Comparison of ENCODE assay signal across 8 cellular contexts in the genomic region with DNA sequence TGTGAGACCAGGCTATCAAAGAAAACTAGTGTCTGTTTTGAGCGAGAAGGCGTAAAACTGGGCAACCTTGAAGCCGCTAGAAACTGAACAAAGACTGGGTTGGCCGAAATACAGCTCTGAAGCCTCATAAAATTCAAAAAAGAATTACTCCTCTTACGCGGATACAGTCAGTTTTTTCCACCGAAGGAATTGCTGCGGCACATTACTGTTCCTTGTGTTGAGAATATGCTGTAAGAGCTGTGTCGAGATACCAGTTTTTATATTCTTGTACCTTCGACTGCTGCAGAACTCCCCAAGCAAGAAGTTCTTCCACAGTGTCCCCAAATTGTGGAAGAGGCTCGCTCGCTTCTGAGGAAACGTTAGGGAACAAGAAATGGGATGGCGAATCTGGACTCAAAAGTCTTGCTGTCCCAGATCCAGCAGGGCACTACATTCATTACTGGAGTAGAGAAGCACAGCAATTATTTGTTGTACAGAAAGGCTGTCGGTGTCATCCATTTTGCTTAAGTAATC. TPM values are rescaled to one million over a fixed set of nuclear protein-coding genes. Genes with fewer than 3 reads are reported as not detected.
DNase-seq lines count a peak whose midpoint lies in the region; ATAC-seq, FAIRE-seq and TF ChIP-seq lines count a peak whose summit lies in the region.

No MANE protein-coding gene starts in this region.

- H3K27ac ChIP-seq in GM23248, result peak overlapping the region; percentile 93
- peak overlapping the region; percentile 99 for H3K27ac ChIP-seq in Panc1 (ENCODE audit: low read length)

- H3K9ac ChIP-seq in GM23248 (peak overlapping the region; percentile 92), endocrine pancreas (ENCODE audit: control insufficient read depth, insufficient read depth, low read length) (peak overlapping the region; percentile 60)

- intact Hi-C loops in Panc1 (cut with micrococcal nuclease; ENCODE audit: unreplicated experiment), result no loop called here

- H3K9me3 Mint-ChIP-seq in nephron, result no peaks in the 10 kb centered on the region

- WGBS in GM23248 (ENCODE audit: low coverage in 1 of 2, low lambda C conversion rate in 2 of 2, missing lambda C conversion rate in 2 of 2), 2 experiments, result 1 to 2% methylated on average over 15 of the region's 15 CpGs

- H3F3A ChIP-seq in GM23248 (ENCODE audit: insufficient read depth), result peaks cover 25% of the 10 kb centered on the region

- no peak for DNase-seq in D721Med (ENCODE audit: insufficient read length, low spot score)
- DNase-seq in GM23248, result no peak
- DNase-seq in Panc1 (ENCODE audit: low read depth, low spot score), result no peak
- no peak for DNase-seq in G401 (ENCODE audit: low spot score)
- no peak for DNase-seq in SIG-M5 (lab: John Stamatoyannopoulos, UW)
- DNase-seq in stimulated activated naive CD4-positive, alpha-beta T cell treated with Interleukin-2 at 50 U/mL for 16 hours (lab: John Stamatoyannopoulos, UW), result no peak

- peaks cover 12% of the 10 kb centered on the region for H3K36me3 ChIP-seq in GM23248 (ENCODE audit: low read depth)
- peaks cover 21% of the 10 kb centered on the region for H3K36me3 ChIP-seq in Panc1 (ENCODE audit: control insufficient read depth, insufficient read depth, low read length)
- H3K36me3 ChIP-seq in endocrine pancreas (ENCODE audit: control insufficient read depth, insufficient read depth, low read length), result peaks cover under 1% of the 10 kb centered on the region

- in situ Hi-C loops in GM23248 (cut with MboI), result no loop called here
- in situ Hi-C loops in Panc1 (cut with HindIII; ENCODE audit: low pct_unique_long_range_greater_than_20kb, low sequenced_read_pairs), result no loop called here
- in situ Hi-C loops in G401 (cut with HindIII; ENCODE audit: low sequenced_read_pairs), result no loop called here

- H3K4me3 Mint-ChIP-seq in nephron, result peak overlapping the region; percentile 98 to 100 (median 98)

- H3K4me1 ChIP-seq in GM23248 (ENCODE audit: insufficient read depth) (peaks cover 20% of the 10 kb centered on the region), Panc1 (ENCODE audit: control insufficient read depth, insufficient read depth, low read length) (peaks cover 9% of the 10 kb centered on the region; the same call in 1 of the 2 replicates), endocrine pancreas (ENCODE audit: control insufficient read depth, insufficient read depth, low read length) (no peaks in the 10 kb centered on the region)

- CTCF ChIA-PET in Panc1 (lab: Charles Lee), result no interaction called here

- H3K4me1 Mint-ChIP-seq in nephron, result peaks cover 32% of the 10 kb centered on the region

- H3K9me3 ChIP-seq in GM23248 (ENCODE audit: low read depth), result no peaks in the 10 kb centered on the region
- no peaks in the 10 kb centered on the region for H3K9me3 ChIP-seq in Panc1 (ENCODE audit: control insufficient read depth, insufficient read depth, low read depth, low read length)
- H3K9me3 ChIP-seq in endocrine pancreas (ENCODE audit: control insufficient read depth, low read length), result no peaks in the 10 kb centered on the region

- BruUV-seq in Panc1 (replicated peaks; lab: Mats Ljungman, UMichigan), result TSS peak; percentile 98

- H3K27me3 ChIP-seq in GM23248 (replicated peaks; ENCODE audit: insufficient read depth), result no peaks in the 10 kb centered on the region
- no peaks in the 10 kb centered on the region for H3K27me3 ChIP-seq in Panc1 (ENCODE audit: control insufficient read depth, insufficient read depth, low read length)
- H3K27me3 ChIP-seq in endocrine pancreas (ENCODE audit: control insufficient read depth, insufficient read depth, low read length), result no peaks in the 10 kb centered on the region

- H3K27me3 Mint-ChIP-seq in nephron (ENCODE audit: low read depth), result no peaks in the 10 kb centered on the region

- peaks cover 29% of the 10 kb centered on the region for H3K36me3 Mint-ChIP-seq in nephron (ENCODE audit: low read depth)

- peak overlapping the region; percentile 99 for H3K27ac Mint-ChIP-seq in nephron

- POLR2A ChIA-PET in Panc1 (lab: Charles Lee), result interaction anchor here (0.6 to 0.9 kb wide), 2 partner anchors 17 to 1578 kb away, joined by 3 to 4 read pairs; no protein-coding TSS in a partner anchor

- H3K79me2 ChIP-seq in GM23248 (ENCODE audit: insufficient read depth), result peaks cover 44% of the 10 kb centered on the region

- no peaks in the 10 kb centered on the region for H3K9me2 ChIP-seq in GM23248 (ENCODE audit: insufficient read depth)

- no peaks in the 10 kb centered on the region for H4K20me1 ChIP-seq in GM23248 (ENCODE audit: insufficient read depth)

- ATAC-seq in Panc1, result peak; percentile 32

- peak overlapping the region; percentile 98 for H3K4me2 ChIP-seq in GM23248 (ENCODE audit: unreplicated experiment)

- peak; percentile 67 for FAIRE-seq in D721Med (lab: Jason Lieb, UNC)

- peak overlapping the region; percentile 92 for H3K4me3 ChIP-seq in GM23248
- peak overlapping the region; percentile 94 to 95 for H3K4me3 ChIP-seq in Panc1 (ENCODE audit: low read depth in 2 of 2, low read length in 2 of 2)
- peak overlapping the region; percentile 97 for H3K4me3 ChIP-seq in endocrine pancreas (ENCODE audit: control insufficient read depth, insufficient read depth, low read length)

- H2AFZ ChIP-seq in GM23248, result peak overlapping the region; percentile 99

- TF ChIP-seq CTCF in D721Med (IDR thresholded peaks at IDR 0.05; ENCODE audit: insufficient read depth, missing control alignments) (no peak), Panc1 (IDR thresholded peaks at IDR 0.05) (no peak), nephron (IDR thresholded peaks at IDR 0.05; ENCODE audit: unreplicated experiment in 3 of 3) (no peak)

RNA-seq across cellular contexts. Expression of a gene that starts 0.5 kb away (rescaled TPM):
- total RNA-seq in GM23248 (2014; rRNA removed; shearing (Covaris generic)), result 166 and 545 TPM in 2 replicates
- polyA plus RNA-seq in GM23248 (2016; fragmentation: Nextera tagmentation; extraction: Ambion mirVana), result 666 and 696 TPM in 2 replicates
- 707 TPM for total RNA-seq in Panc1 (2021; ENCODE audit: unreplicated experiment)
- 412 TPM for polyA plus RNA-seq in Panc1 (2012; ENCODE audit: insufficient read length)
- 157 and 189 TPM in 2 replicates for total RNA-seq in G401 (2014; rRNA removed; shearing (Covaris generic))

RNA-seq across cellular contexts. Expression of a gene that starts 38.3 kb away (rescaled TPM):
- 1,033 and 1,064 TPM in 2 replicates for total RNA-seq in GM23248 (2014; rRNA removed; shearing (Covaris generic))
- 232 and 253 TPM in 2 replicates for polyA plus RNA-seq in GM23248 (2016; fragmentation: Nextera tagmentation; extraction: Ambion mirVana)
- total RNA-seq in Panc1 (2021; ENCODE audit: unreplicated experiment), result 10.4 TPM
- polyA plus RNA-seq in Panc1 (2012; ENCODE audit: insufficient read length), result 10.5 TPM
- total RNA-seq in G401 (2014; rRNA removed; shearing (Covaris generic)), result not detected in 2 replicates

RNA-seq across cellular contexts. Expression of a gene that starts 40.5 kb away (rescaled TPM):
- 150 and 152 TPM in 2 replicates for total RNA-seq in GM23248 (2014; rRNA removed; shearing (Covaris generic))
- polyA plus RNA-seq in GM23248 (2016; fragmentation: Nextera tagmentation; extraction: Ambion mirVana), result 118 and 125 TPM in 2 replicates
- 130 TPM for total RNA-seq in Panc1 (2021; ENCODE audit: unreplicated experiment)
- 43.5 TPM for polyA plus RNA-seq in Panc1 (2012; ENCODE audit: insufficient read length)
- total RNA-seq in G401 (2014; rRNA removed; shearing (Covaris generic)), result 26.7 and 44.2 TPM in 2 replicates

Comparison
In these comparisons a context has a peak if more than half of its experiments do, and no peak if none do; other contexts are left out.
1. RNA of a gene that starts 38.3 kb away (total RNA-seq): 1,033 to 1,064 TPM in GM23248; 10.4 TPM in Panc1 (single experiment) and not detected in G401; every median in the first group is over 10 times any median in the second.
2. Peak in every context shown above with its lines, with median percentiles within 50 percentile points of each other: H3K4me3 ChIP-seq.